ENCODE assay signal across 15 cellular contexts in the genomic region with DNA sequence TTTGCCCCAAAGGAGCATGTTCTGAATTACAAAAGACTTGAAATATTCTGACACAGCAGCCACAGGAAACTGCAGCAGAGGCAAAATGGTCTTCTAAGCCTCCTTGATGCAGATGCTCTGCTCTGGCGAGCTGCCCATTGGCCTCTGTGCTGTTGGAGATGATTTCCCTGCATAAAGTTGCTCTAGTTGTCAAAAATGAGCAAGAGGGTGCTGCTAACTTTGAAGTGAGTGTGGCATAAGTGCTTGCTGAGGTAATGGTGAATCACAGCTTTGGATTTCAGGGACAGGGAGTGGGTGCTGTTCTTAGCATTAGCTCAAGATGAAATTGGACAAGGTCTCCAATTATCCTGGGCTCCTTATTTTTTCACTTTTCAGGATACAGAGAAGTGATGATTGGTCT.
DNase-seq lines count a peak whose midpoint lies in the region; ATAC-seq and TF ChIP-seq lines count a peak whose summit lies in the region.
"Had no signal": no experiment of that assay in that cellular context is flagged by ENCODE, and none has a peak within 500 bp of the region (broad histone marks: within the 10 kb centered on the region; RNA-seq: fewer than 3 reads in every experiment).

No MANE protein-coding gene starts in this region.

- CTCF ChIA-PET in A673 (lab: Charles Lee), result no interaction called here

- H3K9me3 ChIP-seq in A673 (ENCODE audit: low read depth, low read length, poor library complexity, severe bottlenecking) (no peaks in the 10 kb centered on the region), tibial artery (no peaks in the 10 kb centered on the region)

- H3K27ac ChIP-seq in A673 (ENCODE audit: low read depth, low read length, poor library complexity, severe bottlenecking) (no peak overlapping the region), tibial artery (no peak overlapping the region)

- H3K4me1 ChIP-seq in A673 (ENCODE audit: insufficient read depth, low read length, poor library complexity, severe bottlenecking) (no peaks in the 10 kb centered on the region), tibial artery (no peaks in the 10 kb centered on the region)

- no peak overlapping the region for H3K4me3 ChIP-seq in A673 (ENCODE audit: low read depth, low read length, poor library complexity, severe bottlenecking)
- H3K4me3 ChIP-seq in HFF-Myc (replicated peaks; ENCODE audit: low read depth, low read length), result no peak overlapping the region
- H3K4me3 ChIP-seq in tibial artery, result no peak overlapping the region
- H3K4me3 ChIP-seq: K562 had no signal

- H3K27me3 ChIP-seq in A673 (replicated peaks; ENCODE audit: insufficient read depth, low read depth, low read length, poor library complexity) (peaks cover 3% of the 10 kb centered on the region), tibial artery (no peaks in the 10 kb centered on the region)

- TF ChIP-seq CTCF in A673 (conservative IDR thresholded peaks at IDR 0.05; ENCODE audit: low read depth, low read length), result no peak
- no peak for TF ChIP-seq CTCF in HFF-Myc (IDR thresholded peaks at IDR 0.05; ENCODE audit: low read depth, low read length, missing control alignments)
- no peak for TF ChIP-seq CTCF in tibial artery (IDR thresholded peaks at IDR 0.05)

- no TSS peak for BruUV-seq in A673 (replicated peaks; lab: Mats Ljungman, UMichigan)

- peaks cover 2% of the 10 kb centered on the region for H3K27me3 Mint-ChIP-seq in activated T-cell treated with anti-CD3 and anti-CD28 coated beads, Interleukin-2, amount 50 U/mL, for 4 hours (ENCODE audit: low read depth)

- POLR2A ChIA-PET in A673 (lab: Charles Lee; ENCODE audit: low non-redundant PET), result no interaction called here

- intact Hi-C loops in A673 (cut with micrococcal nuclease; ENCODE audit: unreplicated experiment), result loop anchor here (5.0 kb wide), 1 partner anchor 249 kb away; no protein-coding TSS in a partner anchor
- intact Hi-C loops in tibial artery (cut with DNase I; ENCODE audit: low total_unique reads), result no loop called here
- intact Hi-C loops in posterior vena cava (cut with DNase I), result no loop called here

- DNase-seq in A673 (ENCODE audit: low spot score) (peak; percentile 26), HFF-Myc (ENCODE audit: extremely low read depth, low read depth) (peak; percentile 27), amniotic stem cell (lab: John Stamatoyannopoulos, UW) (peak; percentile 37), inferior parietal cortex (ENCODE audit: extremely low spot score) (peak; percentile 15), tibial artery (no peak), posterior vena cava (ENCODE audit: low spot score) (no peak)
- DNase-seq in activated T-cell treated with anti-CD3 and anti-CD28 coated beads, Interleukin-2, amount 50 U/mL, for 4 hours, result no peak
- DNase-seq: C1 segment of cervical spinal cord; GOT3; immature natural killer cell; NCI-H2029 treated with DMSO at 0.1 percent for 48 hours; nephron progenitor cell; stimulated activated CD4-positive, alpha-beta T cell treated with anti-CD3 and anti-CD28 coated beads, Interleukin-12 subunit alpha, Interleukin-12 subunit beta, amount 100 ng/mL, for 4 hours had no signal

- H3K4me3 Mint-ChIP-seq in activated T-cell treated with anti-CD3 and anti-CD28 coated beads, Interleukin-2, amount 50 U/mL, for 4 hours, result no peak overlapping the region
- H3K4me3 Mint-ChIP-seq: immature natural killer cell, nephron progenitor cell had no signal

- H3K36me3 ChIP-seq in A673 (ENCODE audit: insufficient read depth, low read length, poor library complexity, severe bottlenecking) (no peaks in the 10 kb centered on the region), tibial artery (no peaks in the 10 kb centered on the region)

- H3K36me3 Mint-ChIP-seq in activated T-cell treated with anti-CD3 and anti-CD28 coated beads, Interleukin-2, amount 50 U/mL, for 4 hours (ENCODE audit: insufficient read depth), result no peaks in the 10 kb centered on the region
- H3K36me3 Mint-ChIP-seq: immature natural killer cell had no signal

- no peak for ATAC-seq in GM21360 (IDR thresholded peaks at IDR 0.05; ENCODE audit: unreplicated experiment)
- ATAC-seq in activated T-cell treated with anti-CD3 and anti-CD28 coated beads, Interleukin-2, amount 50 U/mL, for 4 hours, result no peak
- ATAC-seq: K562 had no signal

- H3K4me1 Mint-ChIP-seq in activated T-cell treated with anti-CD3 and anti-CD28 coated beads, Interleukin-2, amount 50 U/mL, for 4 hours (ENCODE audit: low read depth), result no peaks in the 10 kb centered on the region
- H3K4me1 Mint-ChIP-seq: immature natural killer cell, nephron progenitor cell had no signal

- H3K9me3 Mint-ChIP-seq in activated T-cell treated with anti-CD3 and anti-CD28 coated beads, Interleukin-2, amount 50 U/mL, for 4 hours, result no peaks in the 10 kb centered on the region
- H3K9me3 Mint-ChIP-seq: nephron progenitor cell had no signal

Comparison
In these comparisons a context has a peak if more than half of its experiments do, and no peak if none do; other contexts are left out.
1. DNase-seq: peak in A673 (single experiment), HFF-Myc (single experiment), amniotic stem cell (single experiment) and inferior parietal cortex (single experiment); none in tibial artery (0 of 2), activated T-cell treated with anti-CD3 and anti-CD28 coated beads, Interleukin-2, amount 50 U/mL, for 4 hours (single experiment) and posterior vena cava (single experiment).